In genomic region chr19:38386968-38387549, GRCh38 we compare ENCODE assay signal across 6 cellular contexts. TPM values are rescaled to one million over a fixed set of nuclear protein-coding genes. Genes with fewer than 3 reads are reported as not detected.
A peak's percentile ranks its signal among the peaks of the same experiment; 100 is the strongest.
DNase-seq lines count a peak whose midpoint lies in the region; ATAC-seq and TF ChIP-seq lines count a peak whose summit lies in the region.

No MANE protein-coding gene starts in this region.

- peaks cover 23% of the 10 kb centered on the region for H3K36me3 ChIP-seq in suprapubic skin

- H3K27ac Mint-ChIP-seq in activated CD4-positive, alpha-beta T cell treated with anti-CD3 and anti-CD28 coated beads, Interleukin-2, amount 10 ng/mL, durations not matched to agents 24 days and 14 days = peak overlapping the region; percentile 39

- peak overlapping the region; percentile 55 for H3K27ac ChIP-seq in suprapubic skin

- H3K36me3 Mint-ChIP-seq in activated CD4-positive, alpha-beta T cell treated with anti-CD3 and anti-CD28 coated beads, Interleukin-2, amount 10 ng/mL, durations not matched to agents 24 days and 14 days (ENCODE audit: low read depth) = peaks cover 27% of the 10 kb centered on the region

- peak overlapping the region; percentile 90 for H3K4me3 Mint-ChIP-seq in activated CD4-positive, alpha-beta T cell treated with anti-CD3 and anti-CD28 coated beads, Interleukin-2, amount 10 ng/mL, durations not matched to agents 24 days and 14 days

- H3K27me3 Mint-ChIP-seq in activated CD4-positive, alpha-beta T cell treated with anti-CD3 and anti-CD28 coated beads, Interleukin-2, amount 10 ng/mL, durations not matched to agents 24 days and 14 days = peaks cover 21% of the 10 kb centered on the region

- 4% methylated on average over 9 of the region's 37 CpGs for WGBS in suprapubic skin

- TF ChIP-seq POLR2A in suprapubic skin (IDR thresholded peaks at IDR 0.05) = no peak

- TF ChIP-seq EP300 in suprapubic skin (IDR thresholded peaks at IDR 0.05) = no peak

- ATAC-seq in HG02571 (IDR thresholded peaks at IDR 0.05; ENCODE audit: unreplicated experiment) = no peak

- intact Hi-C loops in activated CD4-positive, alpha-beta T cell treated with anti-CD3 and anti-CD28 coated beads, Interleukin-2, amount 10 ng/mL, durations not matched to agents 24 days and 14 days (cut with micrococcal nuclease) = loop anchor here (1.0 kb wide), 1 partner anchor 13 kb away; the partner anchor contains the start of gene PSMD8

- TF ChIP-seq CTCF in fibroblast of mammary gland (conservative IDR thresholded peaks at IDR 0.05; ENCODE audit: control insufficient read depth, insufficient read depth, low read depth, low read length) = no peak
- no peak for TF ChIP-seq CTCF in suprapubic skin (IDR thresholded peaks at IDR 0.05)

- H3K4me1 ChIP-seq in suprapubic skin = peaks cover 50% of the 10 kb centered on the region

- no peaks in the 10 kb centered on the region for H3K9me3 ChIP-seq in suprapubic skin

- peaks cover 14% of the 10 kb centered on the region for H3K4me1 Mint-ChIP-seq in activated CD4-positive, alpha-beta T cell treated with anti-CD3 and anti-CD28 coated beads, Interleukin-2, amount 10 ng/mL, durations not matched to agents 24 days and 14 days

- no peaks in the 10 kb centered on the region for H3K9me3 Mint-ChIP-seq in activated CD4-positive, alpha-beta T cell treated with anti-CD3 and anti-CD28 coated beads, Interleukin-2, amount 10 ng/mL, durations not matched to agents 24 days and 14 days

- H3K27me3 ChIP-seq in suprapubic skin = no peaks in the 10 kb centered on the region

- no peak for DNase-seq in activated CD4-positive, alpha-beta T cell treated with anti-CD3 and anti-CD28 coated beads, Interleukin-2, amount 10 ng/mL, durations not matched to agents 24 days and 14 days
- DNase-seq in activated CD4-positive, alpha-beta T cell treated with anti-CD3 and anti-CD28 coated beads for 4 hours = no peak
- DNase-seq in fibroblast of mammary gland (ENCODE audit: low read depth) = peak; percentile 23
- DNase-seq in suprapubic skin (ENCODE audit: low spot score in 2 of 2) = peak; percentile 80 to 85
- DNase-seq in medulla oblongata (ENCODE audit: extremely low spot score) = no peak

- H3K4me3 ChIP-seq in fibroblast of mammary gland (ENCODE audit: control insufficient read depth, low read depth, low read length) = peak overlapping the region; percentile 85
- H3K4me3 ChIP-seq in suprapubic skin = peak overlapping the region; percentile 55

RNA-seq across cellular contexts. Expression of gene GGN, which starts 0.8 kb away (rescaled TPM):
- total RNA-seq in activated CD4-positive, alpha-beta T cell treated with anti-CD3 and anti-CD28 coated beads, Interleukin-2, amount 10 ng/mL, durations not matched to agents 24 days and 14 days = 0.47 and 1.0 TPM in 2 replicates
- total RNA-seq in suprapubic skin = under 1 TPM in 3 of 4 donors, not detected in 1; 0.26 to 0.68 (median 0.60) TPM

RNA-seq across cellular contexts. Expression of gene SPRED3, which starts 1.4 kb away (rescaled TPM):
- 2.9 and 3.0 TPM in 2 replicates for total RNA-seq in activated CD4-positive, alpha-beta T cell treated with anti-CD3 and anti-CD28 coated beads, Interleukin-2, amount 10 ng/mL, durations not matched to agents 24 days and 14 days
- 1 to 10 TPM in 2 of 4 donors, under 1 TPM in 2; 0.44 to 3.5 (median 1.2) TPM for total RNA-seq in suprapubic skin

RNA-seq across cellular contexts. Expression of gene PSMD8, which starts 12.7 kb away (rescaled TPM):
- 314 and 315 TPM in 2 replicates for total RNA-seq in activated CD4-positive, alpha-beta T cell treated with anti-CD3 and anti-CD28 coated beads, Interleukin-2, amount 10 ng/mL, durations not matched to agents 24 days and 14 days
- total RNA-seq in suprapubic skin = 100 to 1,000 TPM; 190 to 303 (median 296) TPM

RNA-seq across cellular contexts. Expression of gene FAM98C, which starts 15.8 kb away (rescaled TPM):
- 25.3 and 30.4 TPM in 2 replicates for total RNA-seq in activated CD4-positive, alpha-beta T cell treated with anti-CD3 and anti-CD28 coated beads, Interleukin-2, amount 10 ng/mL, durations not matched to agents 24 days and 14 days
- 10 to 100 TPM; 32.6 to 45.6 (median 36.7) TPM for total RNA-seq in suprapubic skin

RNA-seq across cellular contexts. Expression of gene RASGRP4, which starts 39.0 kb away (rescaled TPM):
- total RNA-seq in activated CD4-positive, alpha-beta T cell treated with anti-CD3 and anti-CD28 coated beads, Interleukin-2, amount 10 ng/mL, durations not matched to agents 24 days and 14 days = 2.1 and 2.2 TPM in 2 replicates
- total RNA-seq in suprapubic skin = 1 to 10 TPM in 3 of 4 donors, under 1 TPM in 1; 0.91 to 2.3 (median 1.6) TPM

Comparison
In these comparisons a context has a peak if more than half of its experiments do, and no peak if none do; other contexts are left out.
1. DNase-seq: peak in fibroblast of mammary gland (single experiment) and suprapubic skin (2 of 2); none in activated CD4-positive, alpha-beta T cell treated with anti-CD3 and anti-CD28 coated beads, Interleukin-2, amount 10 ng/mL, durations not matched to agents 24 days and 14 days (single experiment), activated CD4-positive, alpha-beta T cell treated with anti-CD3 and anti-CD28 coated beads for 4 hours (0 of 2) and medulla oblongata (single experiment).